ENCODE assay signal across 1 cellular context in the genomic region with DNA sequence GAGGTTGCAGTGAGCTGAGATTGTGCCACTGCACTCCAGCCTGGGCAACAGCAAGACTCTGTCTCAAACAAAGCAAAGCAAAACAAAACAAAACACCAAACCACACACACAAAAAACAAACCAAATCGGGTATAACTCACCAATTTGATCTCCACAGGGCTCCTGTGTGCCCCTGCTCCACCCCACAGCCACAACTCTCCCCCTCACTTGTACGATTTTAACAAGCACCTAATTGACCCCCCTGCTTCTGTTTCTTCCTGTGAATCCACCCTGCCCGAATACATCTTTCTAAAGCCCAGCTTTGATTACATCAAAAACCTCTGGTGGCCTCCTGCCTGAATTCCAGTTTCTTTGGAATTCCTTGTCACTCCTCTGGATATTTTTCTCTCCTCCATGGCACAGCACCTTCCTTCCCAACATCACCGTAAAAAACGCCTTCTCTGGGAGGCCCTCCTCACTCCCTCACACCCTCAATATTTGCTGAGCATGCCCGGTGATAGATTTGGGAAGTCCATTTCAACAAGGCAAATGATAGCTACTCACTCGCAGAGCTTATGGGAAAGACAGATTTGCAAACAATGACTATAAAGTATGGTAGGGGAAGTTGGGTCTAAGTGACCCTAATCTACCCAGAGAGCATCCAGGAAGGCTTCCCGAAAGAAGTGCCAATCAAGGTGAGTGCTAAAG.
TF ChIP-seq lines count a peak whose summit lies in the region.

No MANE protein-coding gene starts in this region.

TF ChIP-seq in GM23338, 12 proteins besides CTCF, POLR2A, EP300 and RAD21 (continued from another document):
- TF ChIP-seq, protein P1, sequence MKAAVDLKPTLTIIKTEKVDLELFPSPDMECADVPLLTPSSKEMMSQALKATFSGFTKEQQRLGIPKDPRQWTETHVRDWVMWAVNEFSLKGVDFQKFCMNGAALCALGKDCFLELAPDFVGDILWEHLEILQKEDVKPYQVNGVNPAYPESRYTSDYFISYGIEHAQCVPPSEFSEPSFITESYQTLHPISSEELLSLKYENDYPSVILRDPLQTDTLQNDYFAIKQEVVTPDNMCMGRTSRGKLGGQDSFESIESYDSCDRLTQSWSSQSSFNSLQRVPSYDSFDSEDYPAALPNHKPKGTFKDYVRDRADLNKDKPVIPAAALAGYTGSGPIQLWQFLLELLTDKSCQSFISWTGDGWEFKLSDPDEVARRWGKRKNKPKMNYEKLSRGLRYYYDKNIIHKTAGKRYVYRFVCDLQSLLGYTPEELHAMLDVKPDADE (IDR thresholded peaks at IDR 0.05), result no peak
- no peak for TF ChIP-seq POLR2AphosphoS5 (IDR thresholded peaks at IDR 0.05; ENCODE audit: low read depth)
- TF ChIP-seq, protein P2, sequence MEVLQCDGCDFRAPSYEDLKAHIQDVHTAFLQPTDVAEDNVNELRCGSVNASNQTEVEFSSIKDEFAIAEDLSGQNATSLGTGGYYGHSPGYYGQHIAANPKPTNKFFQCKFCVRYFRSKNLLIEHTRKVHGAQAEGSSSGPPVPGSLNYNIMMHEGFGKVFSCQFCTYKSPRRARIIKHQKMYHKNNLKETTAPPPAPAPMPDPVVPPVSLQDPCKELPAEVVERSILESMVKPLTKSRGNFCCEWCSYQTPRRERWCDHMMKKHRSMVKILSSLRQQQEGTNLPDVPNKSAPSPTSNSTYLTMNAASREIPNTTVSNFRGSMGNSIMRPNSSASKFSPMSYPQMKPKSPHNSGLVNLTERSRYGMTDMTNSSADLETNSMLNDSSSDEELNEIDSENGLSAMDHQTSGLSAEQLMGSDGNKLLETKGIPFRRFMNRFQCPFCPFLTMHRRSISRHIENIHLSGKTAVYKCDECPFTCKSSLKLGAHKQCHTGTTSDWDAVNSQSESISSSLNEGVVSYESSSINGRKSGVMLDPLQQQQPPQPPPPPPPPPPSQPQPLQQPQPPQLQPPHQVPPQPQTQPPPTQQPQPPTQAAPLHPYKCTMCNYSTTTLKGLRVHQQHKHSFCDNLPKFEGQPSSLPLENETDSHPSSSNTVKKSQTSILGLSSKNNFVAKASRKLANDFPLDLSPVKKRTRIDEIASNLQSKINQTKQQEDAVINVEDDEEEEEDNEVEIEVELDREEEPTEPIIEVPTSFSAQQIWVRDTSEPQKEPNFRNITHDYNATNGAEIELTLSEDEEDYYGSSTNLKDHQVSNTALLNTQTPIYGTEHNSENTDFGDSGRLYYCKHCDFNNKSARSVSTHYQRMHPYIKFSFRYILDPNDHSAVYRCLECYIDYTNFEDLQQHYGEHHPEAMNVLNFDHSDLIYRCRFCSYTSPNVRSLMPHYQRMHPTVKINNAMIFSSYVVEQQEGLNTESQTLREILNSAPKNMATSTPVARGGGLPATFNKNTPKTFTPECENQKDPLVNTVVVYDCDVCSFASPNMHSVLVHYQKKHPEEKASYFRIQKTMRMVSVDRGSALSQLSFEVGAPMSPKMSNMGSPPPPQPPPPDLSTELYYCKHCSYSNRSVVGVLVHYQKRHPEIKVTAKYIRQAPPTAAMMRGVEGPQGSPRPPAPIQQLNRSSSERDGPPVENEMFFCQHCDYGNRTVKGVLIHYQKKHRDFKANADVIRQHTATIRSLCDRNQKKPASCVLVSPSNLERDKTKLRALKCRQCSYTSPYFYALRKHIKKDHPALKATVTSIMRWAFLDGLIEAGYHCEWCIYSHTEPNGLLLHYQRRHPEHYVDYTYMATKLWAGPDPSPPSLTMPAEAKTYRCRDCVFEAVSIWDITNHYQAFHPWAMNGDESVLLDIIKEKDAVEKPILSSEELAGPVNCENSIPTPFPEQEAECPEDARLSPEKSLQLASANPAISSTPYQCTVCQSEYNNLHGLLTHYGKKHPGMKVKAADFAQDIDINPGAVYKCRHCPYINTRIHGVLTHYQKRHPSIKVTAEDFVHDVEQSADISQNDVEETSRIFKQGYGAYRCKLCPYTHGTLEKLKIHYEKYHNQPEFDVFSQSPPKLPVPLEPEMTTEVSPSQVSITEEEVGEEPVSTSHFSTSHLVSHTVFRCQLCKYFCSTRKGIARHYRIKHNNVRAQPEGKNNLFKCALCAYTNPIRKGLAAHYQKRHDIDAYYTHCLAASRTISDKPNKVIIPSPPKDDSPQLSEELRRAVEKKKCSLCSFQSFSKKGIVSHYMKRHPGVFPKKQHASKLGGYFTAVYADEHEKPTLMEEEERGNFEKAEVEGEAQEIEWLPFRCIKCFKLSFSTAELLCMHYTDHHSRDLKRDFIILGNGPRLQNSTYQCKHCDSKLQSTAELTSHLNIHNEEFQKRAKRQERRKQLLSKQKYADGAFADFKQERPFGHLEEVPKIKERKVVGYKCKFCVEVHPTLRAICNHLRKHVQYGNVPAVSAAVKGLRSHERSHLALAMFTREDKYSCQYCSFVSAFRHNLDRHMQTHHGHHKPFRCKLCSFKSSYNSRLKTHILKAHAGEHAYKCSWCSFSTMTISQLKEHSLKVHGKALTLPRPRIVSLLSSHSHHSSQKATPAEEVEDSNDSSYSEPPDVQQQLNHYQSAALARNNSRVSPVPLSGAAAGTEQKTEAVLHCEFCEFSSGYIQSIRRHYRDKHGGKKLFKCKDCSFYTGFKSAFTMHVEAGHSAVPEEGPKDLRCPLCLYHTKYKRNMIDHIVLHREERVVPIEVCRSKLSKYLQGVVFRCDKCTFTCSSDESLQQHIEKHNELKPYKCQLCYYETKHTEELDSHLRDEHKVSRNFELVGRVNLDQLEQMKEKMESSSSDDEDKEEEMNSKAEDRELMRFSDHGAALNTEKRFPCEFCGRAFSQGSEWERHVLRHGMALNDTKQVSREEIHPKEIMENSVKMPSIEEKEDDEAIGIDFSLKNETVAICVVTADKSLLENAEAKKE (CRISPR knock-in tag; IDR thresholded peaks at IDR 0.05), result no peak
- no peak for TF ChIP-seq ZNF331 (CRISPR knock-in tag; IDR thresholded peaks at IDR 0.05; ENCODE audit: low read depth)
- no peak for TF ChIP-seq ZNF114 (CRISPR knock-in tag; IDR thresholded peaks at IDR 0.05)
- no peak for TF ChIP-seq NANOG (IDR thresholded peaks at IDR 0.05; ENCODE audit: borderline replicate concordance)
- TF ChIP-seq EZH2phosphoT487 (IDR thresholded peaks at IDR 0.05; ENCODE audit: unreplicated experiment), result no peak
- TF ChIP-seq EZH2 (IDR thresholded peaks at IDR 0.05; ENCODE audit: low read depth, unreplicated experiment), result no peak
- no peak for TF ChIP-seq JUNB (IDR thresholded peaks at IDR 0.05; ENCODE audit: unreplicated experiment)
- no peak for TF ChIP-seq CREB1 (CRISPR knock-in tag; IDR thresholded peaks at IDR 0.05; ENCODE audit: low read depth)
